15 cellular contexts compared by ENCODE assay signal in genomic region chr20:36314734-36315544, GRCh38. TPM values are rescaled to one million over a fixed set of nuclear protein-coding genes. Genes with fewer than 3 reads are reported as not detected.
DNase-seq lines count a peak whose midpoint lies in the region; ATAC-seq and TF ChIP-seq lines count a peak whose summit lies in the region.
"Had no signal": no experiment of that assay in that cellular context is flagged by ENCODE, and none has a peak within 500 bp of the region (broad histone marks: within the 10 kb centered on the region; RNA-seq: fewer than 3 reads in every experiment).

No MANE protein-coding gene starts in this region.

- no peak for ATAC-seq in GM18502 (IDR thresholded peaks at IDR 0.05; ENCODE audit: poor library complexity, unreplicated experiment)
- ATAC-seq: stimulated activated naive CD8-positive, alpha-beta T cell treated with anti-CD3 and anti-CD28 coated beads, Interleukin-15, Interleukin-2, amounts not matched to agents 100 U/mL and 50 U/mL, for 24 hours had no signal

- no peak for TF ChIP-seq CTCF in osteoblast (IDR thresholded peaks at IDR 0.05; ENCODE audit: extremely low read depth, low read depth, low read length)

- DNase-seq in NCI-H82 (lab: John Stamatoyannopoulos, UW) (peak; percentile 33), NCI-H82 treated with DMSO at 0.1 percent for 48 hours (lab: John Stamatoyannopoulos, UW; ENCODE audit: unreplicated experiment) (no peak), H7 (peak; percentile 54), SW480 (ENCODE audit: low spot score) (peak; percentile 43), osteoblast (ENCODE audit: insufficient read length, low spot score, missing footprints) (peak; percentile 78), GDM1 (lab: John Stamatoyannopoulos, UW) (no peak)
- DNase-seq in stimulated activated CD4-positive, alpha-beta T cell treated with anti-CD3 and anti-CD28 coated beads, Interleukin-2, amount 100 ng/mL, for 24 hours, result no peak
- DNase-seq: anterior cingulate cortex; kidney glomerular epithelial cell; midbrain; NCI-H2107; NCI-H748 treated with DMSO at 0.1 percent for 48 hours; stimulated activated naive CD8-positive, alpha-beta T cell treated with anti-CD3 and anti-CD28 coated beads, Interleukin-15, Interleukin-2, amounts not matched to agents 100 U/mL and 50 U/mL, for 24 hours had no signal

- no peak overlapping the region for H3K4me3 ChIP-seq in H7 (ENCODE audit: insufficient read depth, low read depth, low read length)
- H3K4me3 ChIP-seq in osteoblast (ENCODE audit: insufficient read depth, low read length), result no peak overlapping the region
- H3K4me3 ChIP-seq: vagina had no signal

- no peak overlapping the region for H2AFZ ChIP-seq in osteoblast (ENCODE audit: low read length)

- no peaks in the 10 kb centered on the region for H3K4me1 ChIP-seq in osteoblast (ENCODE audit: insufficient read depth, low read length)
- H3K4me1 ChIP-seq: vagina had no signal

- H3K9me3 ChIP-seq in osteoblast (ENCODE audit: low read depth, low read length), result no peaks in the 10 kb centered on the region
- H3K9me3 ChIP-seq: vagina had no signal

- H3K36me3 ChIP-seq in H7 (replicated peaks; ENCODE audit: control insufficient read depth, insufficient read depth, low read length), result no peaks in the 10 kb centered on the region
- H3K36me3 ChIP-seq in osteoblast (ENCODE audit: insufficient read depth, low read length), result no peaks in the 10 kb centered on the region
- H3K36me3 ChIP-seq: vagina had no signal

- no peaks in the 10 kb centered on the region for H4K20me1 ChIP-seq in osteoblast (ENCODE audit: insufficient read depth, low read length)

- H3K79me2 ChIP-seq in osteoblast (ENCODE audit: insufficient read depth, low read length), result no peaks in the 10 kb centered on the region

- no peak overlapping the region for H3K4me2 ChIP-seq in osteoblast (ENCODE audit: insufficient read depth, low read length)

- no peak overlapping the region for H3K27ac ChIP-seq in osteoblast (ENCODE audit: low read depth, low read length)
- H3K27ac ChIP-seq: vagina had no signal

- H3K27me3 ChIP-seq in H7 (ENCODE audit: control insufficient read depth, insufficient read depth, low read length) (no peaks in the 10 kb centered on the region), osteoblast (ENCODE audit: insufficient read depth, low read length) (peaks cover 9% of the 10 kb centered on the region)
- H3K27me3 ChIP-seq: vagina had no signal

RNA-seq across cellular contexts. Expression of gene DLGAP4, which starts 8.8 kb away (rescaled TPM):
- total RNA-seq in H7 (2014; rRNA removed; shearing (Covaris generic)), result 60.5 and 62.8 TPM in 2 replicates
- 17.4 and 18.1 TPM in 2 replicates for total RNA-seq in osteoblast

Comparison
In these comparisons a context has a peak if more than half of its experiments do, and no peak if none do; other contexts are left out.
1. DNase-seq: peak in NCI-H82 (single experiment), H7 (single experiment), SW480 (single experiment) and osteoblast (single experiment); none in NCI-H82 treated with DMSO at 0.1 percent for 48 hours (single experiment), GDM1 (single experiment) and stimulated activated CD4-positive, alpha-beta T cell treated with anti-CD3 and anti-CD28 coated beads, Interleukin-2, amount 100 ng/mL, for 24 hours (0 of 2).